Comparison of ENCODE assay signal across 1 cellular context in genomic region chr14:104383088-104383805, GRCh38.
TF ChIP-seq lines count a peak whose summit lies in the region.

No MANE protein-coding gene starts in this region.

TF ChIP-seq in H1, 55 proteins besides CTCF, POLR2A, EP300 and RAD21 (continued from another document):
- TF ChIP-seq ZNF274 (IDR thresholded peaks at IDR 0.05; ENCODE audit: borderline replicate concordance, extremely low read depth, low read length) (no peak), MAFK (IDR thresholded peaks at IDR 0.05; ENCODE audit: low read depth, low read length) (no peak), FOSL1 (IDR thresholded peaks at IDR 0.05; ENCODE audit: insufficient read depth, low read depth, low read length) (no peak), SIN3A (conservative IDR thresholded peaks at IDR 0.05 in 1 of 2, IDR thresholded peaks at IDR 0.05 in 1 of 2; ENCODE audit: low read depth in 1 of 2, low read length in 2 of 2) (no peak), NANOG (IDR thresholded peaks at IDR 0.05; ENCODE audit: insufficient read depth, low read depth, low read length, poor library complexity, severe bottlenecking) (no peak), RXRA (IDR thresholded peaks at IDR 0.05; ENCODE audit: insufficient read depth, low read depth, low read length) (no peak), GTF2F1 (IDR thresholded peaks at IDR 0.05; ENCODE audit: borderline replicate concordance, low read depth, low read length) (no peak), SIX5 (IDR thresholded peaks at IDR 0.05; ENCODE audit: low read depth, low read length) (no peak), SP1 (IDR thresholded peaks at IDR 0.05; ENCODE audit: low read depth, low read length) (no peak), EGR1 (IDR thresholded peaks at IDR 0.05; ENCODE audit: borderline replicate concordance, low read depth, low read length) (no peak), HDAC6 (IDR thresholded peaks at IDR 0.05; ENCODE audit: low read depth, low read length) (no peak), BCL11A (IDR thresholded peaks at IDR 0.05; ENCODE audit: low read depth in 2 of 2, low read length in 2 of 2) (no peak), CHD1 (IDR thresholded peaks at IDR 0.05; ENCODE audit: low read depth, low read length) (no peak)
